In the genomic region with DNA sequence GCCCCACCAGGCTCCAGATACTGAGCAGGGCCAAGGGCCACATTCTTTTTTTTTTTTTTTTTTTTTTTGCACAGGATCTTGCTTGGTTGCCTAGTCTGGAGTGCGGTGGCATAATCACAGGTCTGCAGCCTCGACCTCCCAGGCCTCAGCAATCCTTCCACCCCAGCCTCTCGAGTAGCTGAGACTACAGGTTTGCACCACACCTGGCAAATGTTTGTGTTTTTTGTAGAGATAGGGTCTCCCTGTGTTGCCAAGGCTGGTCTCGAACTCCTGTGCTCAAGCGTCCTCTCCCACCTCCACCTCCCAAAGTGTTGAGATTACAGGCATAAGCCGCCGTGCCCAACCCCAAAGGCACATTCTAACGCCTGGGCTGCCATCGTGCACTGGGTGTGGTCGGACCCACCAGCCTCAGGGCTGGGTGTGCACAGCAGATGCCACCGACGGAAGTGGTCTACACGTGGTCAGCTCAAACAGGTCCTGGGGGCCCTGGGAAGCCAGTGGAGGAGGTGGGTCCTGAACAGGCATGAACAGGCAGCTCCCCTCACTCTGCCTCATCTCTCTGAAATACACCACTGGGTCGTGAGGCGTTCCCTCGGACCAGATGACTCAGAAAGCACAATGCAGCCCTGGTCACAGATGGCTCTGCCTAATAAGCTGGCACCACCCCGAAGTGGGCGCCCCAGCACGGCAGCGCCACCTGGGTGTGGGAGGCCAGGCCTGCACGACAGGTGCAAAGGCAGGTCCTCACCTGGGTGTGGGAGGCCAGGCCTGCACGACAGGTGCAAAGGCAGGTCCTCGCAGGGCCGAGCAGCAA, we compare ENCODE assay signal across 8 cellular contexts.
DNase-seq lines count a peak whose midpoint lies in the region; ATAC-seq and TF ChIP-seq lines count a peak whose summit lies in the region.

No MANE protein-coding gene starts in this region.

- peaks cover 6% of the 10 kb centered on the region for H3K36me3 Mint-ChIP-seq in nephron progenitor cell (ENCODE audit: low read depth)

- H3K27ac Mint-ChIP-seq in nephron progenitor cell, result no peak overlapping the region

- H3K9me3 Mint-ChIP-seq in nephron progenitor cell, result peaks cover 21% of the 10 kb centered on the region

- TF ChIP-seq CTCF in cardiac fibroblast (IDR thresholded peaks at IDR 0.05; ENCODE audit: low read depth, low read length) (peak; percentile 28), nephron progenitor cell (IDR thresholded peaks at IDR 0.05) (no peak)

- no peak overlapping the region for H3K4me3 ChIP-seq in cardiac fibroblast (replicated peaks in 1 of 2; ENCODE audit: low read depth in 2 of 2, low read length in 2 of 2)

- H3K27me3 Mint-ChIP-seq in nephron progenitor cell (ENCODE audit: low read depth, poor library complexity), result peaks cover 9% of the 10 kb centered on the region

- CTCF ChIA-PET in HEK293T (lab: Yijun Ruan, JAX), result no interaction called here

- H3K4me3 Mint-ChIP-seq in nephron progenitor cell, result no peak overlapping the region

- no peak for ATAC-seq in GM19035 (IDR thresholded peaks at IDR 0.05; ENCODE audit: unreplicated experiment)

- H3K4me1 Mint-ChIP-seq in nephron progenitor cell, result peaks cover 25% of the 10 kb centered on the region

- DNase-seq in CD1c-positive myeloid dendritic cell (ENCODE audit: extremely low spot score), result peak; percentile 22
- DNase-seq in HUDEP-2 (lab: John Stamatoyannopoulos, UW; ENCODE audit: unreplicated experiment in 76 of 76), result peak in 57 of 76 experiments; percentile 10 to 82 (median 44)
- DNase-seq in T-helper 22 cell (ENCODE audit: low read depth), result peak; percentile 59
- DNase-seq in cardiac fibroblast (ENCODE audit: low read depth in 2 of 2), result peak in 1 of 2 donors; percentile 34
- peak; percentile 10 for DNase-seq in nephron progenitor cell
- no peak for DNase-seq in midbrain (lab: John Stamatoyannopoulos, UW)
- DNase-seq in HEK293T (ENCODE audit: extremely low spot score), result no peak

- POLR2A ChIA-PET in HEK293T (lab: Yijun Ruan, JAX), result interaction anchor here (1.5 kb wide), 1 partner anchor 85 kb away, joined by 4 read pairs; no protein-coding TSS in a partner anchor

TF ChIP-seq in HEK293T, 16 proteins besides CTCF, POLR2A, EP300 and RAD21:
- TF ChIP-seq FOXA1 (IDR thresholded peaks at IDR 0.05) (no peak), TARDBP (IDR thresholded peaks at IDR 0.05) (no peak), ELF4 (IDR thresholded peaks at IDR 0.05) (no peak), CTBP1 (IDR thresholded peaks at IDR 0.05; ENCODE audit: borderline replicate concordance) (no peak), BHLHE40 (IDR thresholded peaks at IDR 0.05; ENCODE audit: borderline replicate concordance) (no peak), NFRKB (IDR thresholded peaks at IDR 0.05) (no peak), ARNT (IDR thresholded peaks at IDR 0.05) (no peak), FOXK2 (IDR thresholded peaks at IDR 0.05) (no peak)
- TF ChIP-seq, protein P1, sequence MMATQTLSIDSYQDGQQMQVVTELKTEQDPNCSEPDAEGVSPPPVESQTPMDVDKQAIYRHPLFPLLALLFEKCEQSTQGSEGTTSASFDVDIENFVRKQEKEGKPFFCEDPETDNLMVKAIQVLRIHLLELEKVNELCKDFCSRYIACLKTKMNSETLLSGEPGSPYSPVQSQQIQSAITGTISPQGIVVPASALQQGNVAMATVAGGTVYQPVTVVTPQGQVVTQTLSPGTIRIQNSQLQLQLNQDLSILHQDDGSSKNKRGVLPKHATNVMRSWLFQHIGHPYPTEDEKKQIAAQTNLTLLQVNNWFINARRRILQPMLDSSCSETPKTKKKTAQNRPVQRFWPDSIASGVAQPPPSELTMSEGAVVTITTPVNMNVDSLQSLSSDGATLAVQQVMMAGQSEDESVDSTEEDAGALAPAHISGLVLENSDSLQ (IDR thresholded peaks at IDR 0.05), result no peak

Comparison
In these comparisons a context has a peak if more than half of its experiments do, and no peak if none do; other contexts are left out.
1. DNase-seq: peak in CD1c-positive myeloid dendritic cell (single experiment), HUDEP-2 (57 of 76), T-helper 22 cell (single experiment) and nephron progenitor cell (single experiment); none in midbrain (single experiment) and HEK293T (single experiment).